In the genomic region with DNA sequence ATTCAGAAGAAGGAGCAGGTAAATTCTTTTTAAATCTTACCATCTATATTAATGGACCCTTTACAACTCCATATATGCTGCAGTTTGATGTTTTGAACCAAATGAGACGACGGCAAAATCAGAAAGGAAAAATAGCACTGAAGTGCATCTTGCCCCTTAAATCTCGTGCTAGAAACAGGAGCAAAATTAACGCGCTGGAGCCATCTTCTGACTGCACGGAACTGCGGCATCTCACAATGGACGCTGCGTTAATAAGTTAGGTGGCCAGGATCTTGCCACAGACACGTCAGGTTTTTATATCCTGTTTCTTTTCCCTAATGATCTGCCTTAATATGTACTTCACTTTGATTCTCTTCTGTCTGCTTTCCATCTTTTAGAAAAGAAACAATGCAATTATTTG, we compare ENCODE assay signal across 10 cellular contexts.
DNase-seq lines count a peak whose midpoint lies in the region; ATAC-seq and TF ChIP-seq lines count a peak whose summit lies in the region.
"Had no signal": no experiment of that assay in that cellular context is flagged by ENCODE, and none has a peak within 500 bp of the region (broad histone marks: within the 10 kb centered on the region; RNA-seq: fewer than 3 reads in every experiment).

No MANE protein-coding gene starts in this region.

- H3K36me3 ChIP-seq in DOHH2 (ENCODE audit: control insufficient read depth, low read length) (no peaks in the 10 kb centered on the region), esophagus muscularis mucosa (no peaks in the 10 kb centered on the region), MM.1S (replicated peaks; ENCODE audit: insufficient read depth, low read length) (no peaks in the 10 kb centered on the region)

- no peaks in the 10 kb centered on the region for H3K9me3 ChIP-seq in DOHH2 (ENCODE audit: control insufficient read depth, insufficient read depth, low read length)
- H3K9me3 ChIP-seq in esophagus muscularis mucosa, result no peaks in the 10 kb centered on the region
- H3K9me3 ChIP-seq in MM.1S (replicated peaks; ENCODE audit: insufficient read depth, low read length), result no peaks in the 10 kb centered on the region

- H3K4me2 ChIP-seq in DOHH2 (ENCODE audit: low read length) (no peak overlapping the region), MM.1S (ENCODE audit: low read depth, low read length) (no peak overlapping the region)

- no peak overlapping the region for H2AFZ ChIP-seq in MM.1S (ENCODE audit: low read length)

- H3K4me1 ChIP-seq in DOHH2 (ENCODE audit: control insufficient read depth, low read length) (no peaks in the 10 kb centered on the region), esophagus muscularis mucosa (peaks cover 0 to 27% (median 12%) of the 10 kb centered on the region in 4 donors), MM.1S (ENCODE audit: low read length) (no peaks in the 10 kb centered on the region)

- H3K9me2 ChIP-seq in DOHH2 (replicated peaks; ENCODE audit: control insufficient read depth, low read length) (no peaks in the 10 kb centered on the region), MM.1S (replicated peaks; ENCODE audit: insufficient read depth, low read length) (no peaks in the 10 kb centered on the region)

- no peak for TF ChIP-seq EP300 in esophagus muscularis mucosa (IDR thresholded peaks at IDR 0.05)

- H3K4me3 ChIP-seq in DOHH2 (ENCODE audit: low read length) (no peak overlapping the region), esophagus muscularis mucosa (peak overlapping the region; percentile 13 to 37 (median 30)), MM.1S (ENCODE audit: low read length) (no peak overlapping the region)

- no peaks in the 10 kb centered on the region for H3K79me2 ChIP-seq in DOHH2 (ENCODE audit: control insufficient read depth, low read length)
- H3K79me2 ChIP-seq in MM.1S (ENCODE audit: low read length), result no peaks in the 10 kb centered on the region

- no peak overlapping the region for H3K4me3 Mint-ChIP-seq in progenitor cell of endocrine pancreas (ENCODE audit: low read depth)
- H3K4me3 Mint-ChIP-seq in stimulated activated naive CD8-positive, alpha-beta T cell treated with anti-CD3 and anti-CD28 coated beads, Interleukin-15, amount 100 ng/mL, for 72 hours, result no peak overlapping the region
- H3K4me3 Mint-ChIP-seq: activated CD4-positive, alpha-beta memory T cell treated with anti-CD3 and anti-CD28 coated beads for 36 hours; IgD-negative memory B cell had no signal

- H3K27ac ChIP-seq in DOHH2 (ENCODE audit: low read depth, low read length), result no peak overlapping the region
- H3K27ac ChIP-seq in esophagus muscularis mucosa (replicated peaks in 1 of 4), result peak overlapping the region in 1 of 4 donors; percentile 7
- H3K27ac ChIP-seq in MM.1S (ENCODE audit: low read length), result no peak overlapping the region

- TF ChIP-seq POLR2A in esophagus muscularis mucosa (IDR thresholded peaks at IDR 0.05; ENCODE audit: low read depth), result no peak

- H3K27me3 ChIP-seq in DOHH2 (ENCODE audit: control insufficient read depth, low read length) (peaks cover 15% of the 10 kb centered on the region), esophagus muscularis mucosa (no peaks in the 10 kb centered on the region), MM.1S (replicated peaks; ENCODE audit: insufficient read depth, low read length) (no peaks in the 10 kb centered on the region)

- TF ChIP-seq CTCF in DOHH2 (IDR thresholded peaks at IDR 0.05; ENCODE audit: low read depth, low read length, poor library complexity, severe bottlenecking) (peak; percentile 48), esophagus muscularis mucosa (IDR thresholded peaks at IDR 0.05) (peak; percentile 27 to 35 (median 28)), progenitor cell of endocrine pancreas (IDR thresholded peaks at IDR 0.05; ENCODE audit: unreplicated experiment) (peak; percentile 30), MM.1S (IDR thresholded peaks at IDR 0.05; ENCODE audit: low read length) (no peak)

- H4K20me1 ChIP-seq in DOHH2 (ENCODE audit: control insufficient read depth, insufficient read depth, low read depth, low read length) (no peaks in the 10 kb centered on the region), MM.1S (ENCODE audit: insufficient read depth, low read length) (no peaks in the 10 kb centered on the region)

- peak; percentile 30 for DNase-seq in NCI-H345 (lab: John Stamatoyannopoulos, UW)
- no peak for DNase-seq in esophagus muscularis mucosa (ENCODE audit: extremely low spot score)
- DNase-seq in progenitor cell of endocrine pancreas (ENCODE audit: low spot score, unreplicated experiment), result no peak
- no peak for DNase-seq in NCI-H1930 (lab: John Stamatoyannopoulos, UW)
- DNase-seq in MM.1S, result no peak
- no peak for DNase-seq in stimulated activated naive CD8-positive, alpha-beta T cell treated with anti-CD3 and anti-CD28 coated beads, Interleukin-15, amount 100 ng/mL, for 72 hours
- DNase-seq: activated CD4-positive, alpha-beta memory T cell treated with anti-CD3 and anti-CD28 coated beads for 36 hours had no signal

- H3F3A ChIP-seq in DOHH2 (ENCODE audit: control insufficient read depth, insufficient read depth), result no peaks in the 10 kb centered on the region
- H3F3A ChIP-seq in MM.1S (ENCODE audit: insufficient read depth, low read length), result no peaks in the 10 kb centered on the region

- no peaks in the 10 kb centered on the region for H3K36me3 Mint-ChIP-seq in progenitor cell of endocrine pancreas (ENCODE audit: insufficient read depth)
- H3K36me3 Mint-ChIP-seq: activated CD4-positive, alpha-beta memory T cell treated with anti-CD3 and anti-CD28 coated beads for 36 hours; IgD-negative memory B cell had no signal

- no peaks in the 10 kb centered on the region for H3K27me3 Mint-ChIP-seq in progenitor cell of endocrine pancreas
- no peaks in the 10 kb centered on the region for H3K27me3 Mint-ChIP-seq in stimulated activated naive CD8-positive, alpha-beta T cell treated with anti-CD3 and anti-CD28 coated beads, Interleukin-15, amount 100 ng/mL, for 72 hours
- H3K27me3 Mint-ChIP-seq: activated CD4-positive, alpha-beta memory T cell treated with anti-CD3 and anti-CD28 coated beads for 36 hours; IgD-negative memory B cell had no signal

- no peak overlapping the region for H3K9ac ChIP-seq in MM.1S (ENCODE audit: low read length)

- H3K4me1 Mint-ChIP-seq in progenitor cell of endocrine pancreas (ENCODE audit: low read depth), result peaks cover 60% of the 10 kb centered on the region
- H3K4me1 Mint-ChIP-seq in stimulated activated naive CD8-positive, alpha-beta T cell treated with anti-CD3 and anti-CD28 coated beads, Interleukin-15, amount 100 ng/mL, for 72 hours, result no peaks in the 10 kb centered on the region
- H3K4me1 Mint-ChIP-seq: IgD-negative memory B cell had no signal

- no peak for ATAC-seq in GM18861 (IDR thresholded peaks at IDR 0.05; ENCODE audit: unreplicated experiment)
- ATAC-seq in stimulated activated naive CD8-positive, alpha-beta T cell treated with anti-CD3 and anti-CD28 coated beads, Interleukin-15, amount 100 ng/mL, for 72 hours, result no peak

- no peak overlapping the region for H3K27ac Mint-ChIP-seq in progenitor cell of endocrine pancreas
- H3K27ac Mint-ChIP-seq in stimulated activated naive CD8-positive, alpha-beta T cell treated with anti-CD3 and anti-CD28 coated beads, Interleukin-15, amount 100 ng/mL, for 72 hours, result no peak overlapping the region
- H3K27ac Mint-ChIP-seq: activated CD4-positive, alpha-beta memory T cell treated with anti-CD3 and anti-CD28 coated beads for 36 hours; IgD-negative memory B cell had no signal

- H3K9me3 Mint-ChIP-seq in progenitor cell of endocrine pancreas (ENCODE audit: low read depth), result no peaks in the 10 kb centered on the region
- no peaks in the 10 kb centered on the region for H3K9me3 Mint-ChIP-seq in stimulated activated naive CD8-positive, alpha-beta T cell treated with anti-CD3 and anti-CD28 coated beads, Interleukin-15, amount 100 ng/mL, for 72 hours
- H3K9me3 Mint-ChIP-seq: activated CD4-positive, alpha-beta memory T cell treated with anti-CD3 and anti-CD28 coated beads for 36 hours; IgD-negative memory B cell had no signal

- 35% methylated on average over 10 of the region's 10 CpGs for whole genome bisulfite sequencing in esophagus muscularis mucosa

- intact Hi-C loops in esophagus muscularis mucosa (cut with DNase I), result loop anchor here (10.0 kb wide), 1 partner anchor 321 kb away; no protein-coding TSS in a partner anchor

Comparison
In these comparisons a context has a peak if more than half of its experiments do, and no peak if none do; other contexts are left out.
1. H3K4me3 ChIP-seq: peak in esophagus muscularis mucosa (4 of 4); none in DOHH2 (single experiment) and MM.1S (single experiment).